In the genomic region with DNA sequence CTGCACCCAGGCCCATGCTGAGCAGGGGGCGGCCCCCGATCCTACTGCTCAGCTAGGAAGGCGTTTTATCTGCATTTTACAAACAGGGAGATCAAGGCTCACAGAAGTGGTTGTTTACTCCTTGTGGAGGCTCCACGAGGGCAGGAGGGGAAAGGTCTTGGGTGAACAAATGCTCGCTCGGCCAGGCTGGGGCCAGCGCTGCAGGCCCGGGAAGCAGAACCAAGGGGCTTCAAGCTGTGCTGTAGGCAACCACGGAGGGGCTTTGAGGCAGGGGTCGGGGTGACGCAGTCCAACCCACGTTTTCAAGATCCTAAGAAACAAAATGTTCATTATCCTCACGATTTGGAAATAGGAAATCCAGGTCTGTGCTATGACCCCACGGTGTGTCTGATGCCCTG, we compare ENCODE assay signal across 16 cellular contexts.
A peak's percentile ranks its signal among the peaks of the same experiment; 100 is the strongest.
DNase-seq lines count a peak whose midpoint lies in the region; ATAC-seq, FAIRE-seq and TF ChIP-seq lines count a peak whose summit lies in the region.
"Had no signal": no experiment of that assay in that cellular context is flagged by ENCODE, and none has a peak within 500 bp of the region (broad histone marks: within the 10 kb centered on the region; RNA-seq: fewer than 3 reads in every experiment).

No MANE protein-coding gene starts in this region.

- H3K4me1 Mint-ChIP-seq in CD14-positive monocyte: no peaks in the 10 kb centered on the region
- peaks cover 13 to 23% of the 10 kb centered on the region in 2 experiments for H3K4me1 Mint-ChIP-seq in H9
- H3K4me1 Mint-ChIP-seq: B cell had no signal

- peaks cover 3 to 4% (median 4%) of the 10 kb centered on the region in 3 donors for H3K27me3 Mint-ChIP-seq in CD14-positive monocyte (ENCODE audit: low read depth in 3 of 3)
- H3K27me3 Mint-ChIP-seq in H9 (ENCODE audit: low read depth): peaks cover 13% of the 10 kb centered on the region

- no peak overlapping the region for H2AK5ac ChIP-seq in H9 (ENCODE audit: insufficient read length, low read length)

- no peak overlapping the region for H3K4me3 ChIP-seq in kidney (ENCODE audit: low read length in 2 of 2)
- no peak overlapping the region for H3K4me3 ChIP-seq in sigmoid colon

- TF ChIP-seq CTCF in CD14-positive monocyte (IDR thresholded peaks at IDR 0.05): no peak
- TF ChIP-seq CTCF in H9 (conservative IDR thresholded peaks at IDR 0.05): no peak
- no peak for TF ChIP-seq CTCF in kidney (IDR thresholded peaks at IDR 0.05; ENCODE audit: borderline replicate concordance, extremely low read depth, insufficient read depth)
- TF ChIP-seq CTCF in sigmoid colon (IDR thresholded peaks at IDR 0.05): no peak

- no peaks in the 10 kb centered on the region for H3K36me3 Mint-ChIP-seq in CD14-positive monocyte
- H3K36me3 Mint-ChIP-seq in H9 (ENCODE audit: insufficient read depth in 1 of 3, low read depth in 3 of 3): no peaks in the 10 kb centered on the region

- no peak overlapping the region for H2BK15ac ChIP-seq in H9 (ENCODE audit: low read depth, low read length)

- H3K27me3 ChIP-seq in H9 (ENCODE audit: insufficient read depth, low read length) (0 out of 2 replicates have a peak, but pooled peaks cover 2% of the 10 kb centered on the region), sigmoid colon (peaks cover 0 to 27% (median 0%) of the 10 kb centered on the region in 3 donors)

- no peak for ATAC-seq in HG02970 (IDR thresholded peaks at IDR 0.05; ENCODE audit: low FRiP score, unreplicated experiment)
- no peak for ATAC-seq in HG03432 (IDR thresholded peaks at IDR 0.05; ENCODE audit: unreplicated experiment)
- ATAC-seq: Panc1 had no signal

- no peak overlapping the region for H2BK20ac ChIP-seq in H9 (ENCODE audit: low read depth, low read length, poor library complexity, severe bottlenecking)

- H4K20me1 ChIP-seq in H9 (ENCODE audit: control insufficient read depth, insufficient read depth, insufficient read length): no peaks in the 10 kb centered on the region

- H3K23me2 ChIP-seq in H9 (ENCODE audit: insufficient read length, low read depth, low read length, poor library complexity, severe bottlenecking): no peaks in the 10 kb centered on the region

- H3K9me3 Mint-ChIP-seq in CD14-positive monocyte (peaks cover 0 to 9% (median 4%) of the 10 kb centered on the region in 7 donors), H9 (peaks cover 7 to 10% of the 10 kb centered on the region in 2 experiments; a peak in 4 of 5 replicates)
- H3K9me3 Mint-ChIP-seq: CD4-positive, alpha-beta T cell had no signal

- H3K79me1 ChIP-seq in H9 (ENCODE audit: insufficient read depth, low read depth, low read length, poor library complexity, severe bottlenecking): no peaks in the 10 kb centered on the region

- no peak overlapping the region for H2BK5ac ChIP-seq in H9 (ENCODE audit: insufficient read length, low read length)

- H3K4me2 ChIP-seq in H9 (ENCODE audit: insufficient read depth, insufficient read length, low read length): no peak overlapping the region

- H3K9ac ChIP-seq in H9 (ENCODE audit: extremely low read depth, insufficient read length, low read length) (no peak overlapping the region), kidney (ENCODE audit: low read length in 2 of 2) (no peak overlapping the region)

- no peak overlapping the region for H3K23ac ChIP-seq in H9 (ENCODE audit: insufficient read length, low read depth, low read length)

- H3K9me3 ChIP-seq in H9 (ENCODE audit: control insufficient read depth, low read depth, low read length): no peaks in the 10 kb centered on the region
- H3K9me3 ChIP-seq in kidney (ENCODE audit: control insufficient read depth in 1 of 2, low read length in 2 of 2): no peaks in the 10 kb centered on the region
- H3K9me3 ChIP-seq in sigmoid colon: no peaks in the 10 kb centered on the region

- TF ChIP-seq EP300 in sigmoid colon (IDR thresholded peaks at IDR 0.05): no peak

- WGBS in H9 (ENCODE audit: extremely low coverage, insufficient read length, low lambda C conversion rate): no CpG with 5 or more reads among the region's 14 CpGs
- WGBS in sigmoid colon, 2 donors: 73% methylated on average over 14 of the region's 14 CpGs

- no peak overlapping the region for H4K8ac ChIP-seq in H9 (replicated peaks; ENCODE audit: insufficient read length, low read depth, low read length)

- H2AFZ ChIP-seq in H9 (ENCODE audit: low read length): no peak overlapping the region

- H2BK12ac ChIP-seq in H9 (ENCODE audit: insufficient read length, low read depth, low read length): no peak overlapping the region

- FAIRE-seq in kidney (lab: Jason Lieb, UNC): no peak
- FAIRE-seq: H1 had no signal

- no peaks in the 10 kb centered on the region for H3K79me2 ChIP-seq in H9 (ENCODE audit: insufficient read depth, low read length)

- H3K4ac ChIP-seq in H9 (ENCODE audit: low read depth, low read length): no peak overlapping the region

- no peak overlapping the region for H4K5ac ChIP-seq in H9 (ENCODE audit: insufficient read length, low read depth, low read length)

- H3K27ac Mint-ChIP-seq in CD14-positive monocyte (no peak overlapping the region), H9 (no peak overlapping the region; a peak in 1 of 7 replicates)
- H3K27ac Mint-ChIP-seq: B cell; CD4-positive, alpha-beta T cell had no signal

- H3K4me1 ChIP-seq in H9 (ENCODE audit: insufficient read depth, low read length): no peaks in the 10 kb centered on the region
- no peaks in the 10 kb centered on the region for H3K4me1 ChIP-seq in kidney (ENCODE audit: control insufficient read depth in 1 of 2, insufficient read depth in 1 of 2, low read depth in 1 of 2, low read length in 2 of 2)
- H3K4me1 ChIP-seq in sigmoid colon: no peaks in the 10 kb centered on the region

- DNase-seq in CD14-positive monocyte (ENCODE audit: low spot score) (peak; percentile 28), H9 (peak; percentile 20), kidney (peak; percentile 43), sigmoid colon (peak; percentile 26), NCI-H2107 (lab: John Stamatoyannopoulos, UW) (no peak)
- DNase-seq: KG1, NCI-H1436, NCI-H2029 treated with DMSO at 0.1 percent for 48 hours, NCI-H510A, NCI-H82 had no signal

- H4K91ac ChIP-seq in H9 (ENCODE audit: insufficient read length, low read depth, low read length): no peak overlapping the region

- intact Hi-C loops in CD14-positive monocyte (cut with micrococcal nuclease): no loop called here
- intact Hi-C loops in kidney (cut with DNase I): no loop called here
- intact Hi-C loops in sigmoid colon (cut with DNase I): no loop called here

- no peak overlapping the region for H3T11ph ChIP-seq in H9 (ENCODE audit: low read length)

- no peaks in the 10 kb centered on the region for H3K36me3 ChIP-seq in kidney (ENCODE audit: control insufficient read depth in 1 of 2, insufficient read depth in 2 of 2, low read length in 2 of 2)
- no peaks in the 10 kb centered on the region for H3K36me3 ChIP-seq in sigmoid colon

- no peak overlapping the region for H3K14ac ChIP-seq in H9 (ENCODE audit: insufficient read depth, low read length)

- TF ChIP-seq POLR2A in sigmoid colon (IDR thresholded peaks at IDR 0.05): no peak

- no peak overlapping the region for H2BK120ac ChIP-seq in H9 (ENCODE audit: low read depth, low read length, poor library complexity, severe bottlenecking)

- no peak overlapping the region for H3K27ac ChIP-seq in H9 (ENCODE audit: insufficient read length, low read depth, low read length)
- no peak overlapping the region for H3K27ac ChIP-seq in kidney (ENCODE audit: low read depth in 2 of 2, low read length in 2 of 2)
- H3K27ac ChIP-seq in sigmoid colon: no peak overlapping the region

- no peak overlapping the region for H3K18ac ChIP-seq in H9 (ENCODE audit: insufficient read length, low read depth, low read length)

- H3K4me3 Mint-ChIP-seq in CD14-positive monocyte: no peak overlapping the region
- no peak overlapping the region for H3K4me3 Mint-ChIP-seq in H9
- H3K4me3 Mint-ChIP-seq: B cell; CD4-positive, alpha-beta T cell had no signal

- H3K56ac ChIP-seq in H9 (ENCODE audit: insufficient read length, low read depth, low read length): no peak overlapping the region
